Comparison of ENCODE assay signal across 1 cellular context in genomic region chr3:138187296-138188012, GRCh38.
A peak's percentile ranks its signal among the peaks of the same experiment; 100 is the strongest.
TF ChIP-seq lines count a peak whose summit lies in the region.

A gene with protein sequence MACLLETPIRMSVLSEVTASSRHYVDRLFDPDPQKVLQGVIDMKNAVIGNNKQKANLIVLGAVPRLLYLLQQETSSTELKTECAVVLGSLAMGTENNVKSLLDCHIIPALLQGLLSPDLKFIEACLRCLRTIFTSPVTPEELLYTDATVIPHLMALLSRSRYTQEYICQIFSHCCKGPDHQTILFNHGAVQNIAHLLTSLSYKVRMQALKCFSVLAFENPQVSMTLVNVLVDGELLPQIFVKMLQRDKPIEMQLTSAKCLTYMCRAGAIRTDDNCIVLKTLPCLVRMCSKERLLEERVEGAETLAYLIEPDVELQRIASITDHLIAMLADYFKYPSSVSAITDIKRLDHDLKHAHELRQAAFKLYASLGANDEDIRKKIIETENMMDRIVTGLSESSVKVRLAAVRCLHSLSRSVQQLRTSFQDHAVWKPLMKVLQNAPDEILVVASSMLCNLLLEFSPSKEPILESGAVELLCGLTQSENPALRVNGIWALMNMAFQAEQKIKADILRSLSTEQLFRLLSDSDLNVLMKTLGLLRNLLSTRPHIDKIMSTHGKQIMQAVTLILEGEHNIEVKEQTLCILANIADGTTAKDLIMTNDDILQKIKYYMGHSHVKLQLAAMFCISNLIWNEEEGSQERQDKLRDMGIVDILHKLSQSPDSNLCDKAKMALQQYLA (plus strand): TSS chr3:138187301. CDS start chr3:138187555, 254 bp downstream.

TF ChIP-seq in SK-N-SH, 30 proteins besides CTCF, POLR2A, EP300 and RAD21 (continued from another document):
- no peak for TF ChIP-seq PBX3 (IDR thresholded peaks at IDR 0.05)
- peak; percentile 95 for TF ChIP-seq YY1 (IDR thresholded peaks at IDR 0.05; ENCODE audit: low read depth)
- peak; percentile 69; the same call in 1 of the 2 replicates for TF ChIP-seq POLR2AphosphoS5 (IDR thresholded peaks at IDR 0.05; ENCODE audit: low read depth, low read length)
- no peak; the same call in 1 of the 2 replicates for TF ChIP-seq JUND (IDR thresholded peaks at IDR 0.05)
- no peak for TF ChIP-seq EZH2phosphoT487 (IDR thresholded peaks at IDR 0.05; ENCODE audit: borderline replicate concordance, low read depth)
- TF ChIP-seq RCOR1 (IDR thresholded peaks at IDR 0.05; ENCODE audit: low read length), result peak; percentile 25; the same call in 1 of the 2 replicates
- TF ChIP-seq GABPA (IDR thresholded peaks at IDR 0.05; ENCODE audit: low read depth), result no peak
- TF ChIP-seq TCF12 (IDR thresholded peaks at IDR 0.05), result 0 out of 2 replicates have a peak, but pooled peaks have one; percentile 11
- no peak for TF ChIP-seq USF2 (IDR thresholded peaks at IDR 0.05; ENCODE audit: borderline replicate concordance, low read depth, low read length)
- TF ChIP-seq FOXJ3 (CRISPR knock-in tag; IDR thresholded peaks at IDR 0.05), result no peak
- TF ChIP-seq CHD2 (IDR thresholded peaks at IDR 0.05; ENCODE audit: low read length, partially characterized antibody), result peak; percentile 56
- peak; percentile 15; the same call in 1 of the 2 replicates for TF ChIP-seq ELF1 (IDR thresholded peaks at IDR 0.05)
- no peak for TF ChIP-seq SMC3 (IDR thresholded peaks at IDR 0.05; ENCODE audit: low read depth, low read length)
